10 cellular contexts compared by ENCODE assay signal in genomic region chr18:35174093-35174731, GRCh38.
DNase-seq lines count a peak whose midpoint lies in the region; ATAC-seq and TF ChIP-seq lines count a peak whose summit lies in the region.
"Had no signal": no experiment of that assay in that cellular context is flagged by ENCODE, and none has a peak within 500 bp of the region (broad histone marks: within the 10 kb centered on the region; RNA-seq: fewer than 3 reads in every experiment).

No MANE protein-coding gene starts in this region.

- CTCF ChIA-PET in activated B cell treated with CpG ODN at 0.5 μM for 24 hours (lab: Charles Lee) (no interaction called here), Calu3 (lab: Charles Lee) (interaction anchor here (0.6 to 0.7 kb wide), 3 partner anchors 8 to 90 kb away, joined by 3 to 10 read pairs (median 3); no protein-coding TSS in a partner anchor)

- BruUV-seq in Calu3 (replicated peaks; lab: Mats Ljungman, UMichigan), result no TSS peak

- H3K4me1 Mint-ChIP-seq in activated B cell treated with CpG ODN at 0.5 μM for 24 hours (peaks cover 26% of the 10 kb centered on the region), Calu3 (ENCODE audit: low read depth, unreplicated experiment) (peaks cover 15% of the 10 kb centered on the region)
- H3K4me1 Mint-ChIP-seq: central memory CD8-positive, alpha-beta T cell had no signal

- peaks cover 5% of the 10 kb centered on the region for H3K9me3 Mint-ChIP-seq in activated B cell treated with CpG ODN at 0.5 μM for 24 hours
- peaks cover 4% of the 10 kb centered on the region for H3K9me3 Mint-ChIP-seq in Calu3 (ENCODE audit: low read depth, unreplicated experiment)
- H3K9me3 Mint-ChIP-seq: central memory CD8-positive, alpha-beta T cell had no signal

- H3K27me3 Mint-ChIP-seq in activated B cell treated with CpG ODN at 0.5 μM for 24 hours, result no peaks in the 10 kb centered on the region
- no peaks in the 10 kb centered on the region for H3K27me3 Mint-ChIP-seq in Calu3 (ENCODE audit: unreplicated experiment)
- H3K27me3 Mint-ChIP-seq: central memory CD8-positive, alpha-beta T cell had no signal

- H3K27ac Mint-ChIP-seq in activated B cell treated with CpG ODN at 0.5 μM for 24 hours, result peak overlapping the region; percentile 79
- no peak overlapping the region for H3K27ac Mint-ChIP-seq in Calu3 (ENCODE audit: unreplicated experiment)
- H3K27ac Mint-ChIP-seq: mesothelial cell of epicardium had no signal

- peak; percentile 73 for ATAC-seq in GM18508 (IDR thresholded peaks at IDR 0.05; ENCODE audit: insufficient read depth, unreplicated experiment)
- ATAC-seq in HG02642 (IDR thresholded peaks at IDR 0.05; ENCODE audit: poor library complexity, unreplicated experiment), result peak; percentile 78
- peak; percentile 95 for ATAC-seq in activated B cell treated with CpG ODN at 0.5 μM for 24 hours (ENCODE audit: low read depth)

- DNase-seq in NCI-H146 (lab: John Stamatoyannopoulos, UW) (peak; percentile 60), activated B cell treated with CpG ODN at 0.5 μM for 24 hours (no peak), Calu3 (no peak)
- no peak for DNase-seq in activated CD4-positive, alpha-beta T cell treated with anti-CD3 and anti-CD28 coated beads for 4 hours
- no peak for DNase-seq in stimulated activated naive CD4-positive, alpha-beta T cell treated with Interleukin-2 at 50 U/mL for 16 hours (lab: John Stamatoyannopoulos, UW)
- no peak for DNase-seq in stimulated activated naive CD4-positive, alpha-beta T cell (lab: John Stamatoyannopoulos, UW)

- POLR2A ChIA-PET in activated B cell treated with CpG ODN at 0.5 μM for 24 hours (lab: Charles Lee), result interaction anchor here (0.6 to 0.7 kb wide), 6 partner anchors 14 to 1158 kb away, joined by 3 to 7 read pairs (median 4); no protein-coding TSS in a partner anchor

- TF ChIP-seq CTCF in activated B cell treated with CpG ODN at 0.5 μM for 24 hours (IDR thresholded peaks at IDR 0.05) (no peak), Calu3 (IDR thresholded peaks at IDR 0.05; ENCODE audit: unreplicated experiment) (no peak)

- intact Hi-C loops in activated B cell treated with CpG ODN at 0.5 μM for 24 hours (cut with micrococcal nuclease) (loop anchor here (1.0 kb wide), 2 partner anchors 15 to 133 kb away; partner anchors contain the start of gene MAPRE2), Calu3 (cut with micrococcal nuclease; ENCODE audit: unreplicated experiment) (no loop called here)

- H3K4me3 Mint-ChIP-seq in activated B cell treated with CpG ODN at 0.5 μM for 24 hours, result peak overlapping the region; percentile 55
- H3K4me3 Mint-ChIP-seq in Calu3 (ENCODE audit: low read depth, unreplicated experiment), result no peak overlapping the region
- H3K4me3 Mint-ChIP-seq: central memory CD8-positive, alpha-beta T cell; mesothelial cell of epicardium had no signal

- H3K36me3 Mint-ChIP-seq in activated B cell treated with CpG ODN at 0.5 μM for 24 hours (ENCODE audit: low read depth) (no peaks in the 10 kb centered on the region), Calu3 (ENCODE audit: insufficient read depth, unreplicated experiment) (no peaks in the 10 kb centered on the region)
- H3K36me3 Mint-ChIP-seq: mesothelial cell of epicardium had no signal
